8 cellular contexts compared by ENCODE assay signal in genomic region chr19:45693168-45693788, GRCh38. TPM values are rescaled to one million over a fixed set of nuclear protein-coding genes. Genes with fewer than 3 reads are reported as not detected.
DNase-seq lines count a peak whose midpoint lies in the region; ATAC-seq and TF ChIP-seq lines count a peak whose summit lies in the region.

No MANE protein-coding gene starts in this region.

- no peaks in the 10 kb centered on the region for H3K9me3 Mint-ChIP-seq in stimulated activated effector memory CD8-positive, alpha-beta T cell treated with anti-CD3 and anti-CD28 coated beads, Interleukin-12 subunit alpha, Interleukin-12 subunit beta, amount 100 ng/mL, for 72 hours

- peaks cover 30% of the 10 kb centered on the region for H3K4me1 ChIP-seq in BLaER1
- H3K4me1 ChIP-seq in esophagus muscularis mucosa, result peaks cover 7 to 26% (median 20%) of the 10 kb centered on the region in 4 donors

- peak overlapping the region; percentile 90 for H3K4me3 Mint-ChIP-seq in stimulated activated effector memory CD8-positive, alpha-beta T cell treated with anti-CD3 and anti-CD28 coated beads, Interleukin-12 subunit alpha, Interleukin-12 subunit beta, amount 100 ng/mL, for 72 hours

- H3K27ac Mint-ChIP-seq in stimulated activated effector memory CD8-positive, alpha-beta T cell treated with anti-CD3 and anti-CD28 coated beads, Interleukin-12 subunit alpha, Interleukin-12 subunit beta, amount 100 ng/mL, for 72 hours, result peak overlapping the region; percentile 97

- peaks cover 95% of the 10 kb centered on the region for H3K36me3 Mint-ChIP-seq in stimulated activated effector memory CD8-positive, alpha-beta T cell treated with anti-CD3 and anti-CD28 coated beads, Interleukin-12 subunit alpha, Interleukin-12 subunit beta, amount 100 ng/mL, for 72 hours

- H3K9ac ChIP-seq in BLaER1, result peak overlapping the region; percentile 82

- H3K36me3 ChIP-seq in BLaER1, result peaks cover 48% of the 10 kb centered on the region
- H3K36me3 ChIP-seq in esophagus muscularis mucosa, result peaks cover under 1 to 29% (median 15%) of the 10 kb centered on the region in 4 donors

- H3K27ac ChIP-seq in BLaER1 (peak overlapping the region; percentile 84), esophagus muscularis mucosa (replicated peaks in 1 of 4) (peak overlapping the region; percentile 86 to 96 (median 92))

- no peaks in the 10 kb centered on the region for H3K9me3 ChIP-seq in BLaER1
- no peaks in the 10 kb centered on the region for H3K9me3 ChIP-seq in esophagus muscularis mucosa

- ATAC-seq in stimulated activated effector memory CD8-positive, alpha-beta T cell treated with anti-CD3 and anti-CD28 coated beads, Interleukin-12 subunit alpha, Interleukin-12 subunit beta, amount 100 ng/mL, for 72 hours, result no peak
- no peak for ATAC-seq in HG02678 (IDR thresholded peaks at IDR 0.05; ENCODE audit: unreplicated experiment)

- intact Hi-C loops in esophagus muscularis mucosa (cut with DNase I), result loop anchor here (2.0 kb wide), 1 partner anchor 74 kb away; no protein-coding TSS in a partner anchor

- DNase-seq in HK-2 (ENCODE audit: unreplicated experiment) (peak; percentile 82), NOMO-1 (lab: John Stamatoyannopoulos, UW; ENCODE audit: unreplicated experiment in 2 of 2) (peak; percentile 30 to 33), activated T-cell treated with anti-CD3 and anti-CD28 coated beads for 48 hours (ENCODE audit: low read depth) (peak; percentile 74), esophagus muscularis mucosa (ENCODE audit: extremely low spot score) (peak; percentile 96), myocyte (ENCODE audit: low read depth) (peak; percentile 80)
- DNase-seq in stimulated activated effector memory CD8-positive, alpha-beta T cell treated with anti-CD3 and anti-CD28 coated beads, Interleukin-12 subunit alpha, Interleukin-12 subunit beta, amount 100 ng/mL, for 72 hours (ENCODE audit: low spot score in 2 of 2), result peak; percentile 77 to 89

- H3K27me3 ChIP-seq in BLaER1 (no peaks in the 10 kb centered on the region), esophagus muscularis mucosa (no peaks in the 10 kb centered on the region)

- H3K4me2 ChIP-seq in BLaER1, result peak overlapping the region; percentile 84

- TF ChIP-seq CTCF in esophagus muscularis mucosa (IDR thresholded peaks at IDR 0.05), result peak; percentile 86 to 91 (median 89)

- peaks cover 38% of the 10 kb centered on the region for H3K4me1 Mint-ChIP-seq in stimulated activated effector memory CD8-positive, alpha-beta T cell treated with anti-CD3 and anti-CD28 coated beads, Interleukin-12 subunit alpha, Interleukin-12 subunit beta, amount 100 ng/mL, for 72 hours

- H3K4me3 ChIP-seq in BLaER1 (peak overlapping the region; percentile 89), esophagus muscularis mucosa (peak overlapping the region; percentile 65 to 78 (median 73))

- no peak for TF ChIP-seq EP300 in esophagus muscularis mucosa (IDR thresholded peaks at IDR 0.05)

- peaks cover 31% of the 10 kb centered on the region for H4K20me1 ChIP-seq in BLaER1

- WGBS in esophagus muscularis mucosa, result under 1% methylated on average over 17 of the region's 20 CpGs

- no peak for TF ChIP-seq POLR2A in esophagus muscularis mucosa (IDR thresholded peaks at IDR 0.05; ENCODE audit: low read depth)

RNA-seq across cellular contexts. Expression of gene QPCTL, which starts 0.8 kb away (rescaled TPM):
- 1 to 10 TPM; 4.6 to 6.8 (median 6.0) TPM for total RNA-seq in esophagus muscularis mucosa
- 11.2 and 16.6 TPM in 2 replicates for total RNA-seq in myocyte
- 14.2 TPM for polyA plus RNA-seq in myocyte (2012)

RNA-seq across cellular contexts. Expression of gene SNRPD2, which starts 1.5 kb away (rescaled TPM):
- total RNA-seq in esophagus muscularis mucosa (100 to 1,000 TPM; 107 to 167 (median 139) TPM), myocyte (132 and 143 TPM in 2 replicates)
- 436 TPM for polyA plus RNA-seq in myocyte (2012)

RNA-seq across cellular contexts. Expression of gene GIPR, which starts 25.3 kb away (rescaled TPM):
- total RNA-seq in esophagus muscularis mucosa (not detected), myocyte (0.37 TPM in 1 of 2 replicates, not detected in the other)
- polyA plus RNA-seq in myocyte (2012), result 0.33 TPM

RNA-seq across cellular contexts. Expression of gene FBXO46, which starts 37.4 kb away (rescaled TPM):
- total RNA-seq in esophagus muscularis mucosa (10 to 100 TPM in 3 of 4 donors, 1 to 10 TPM in 1; 8.6 to 27.7 (median 18.2) TPM), myocyte (9.0 TPM in 2 replicates)
- polyA plus RNA-seq in myocyte (2012), result 6.8 TPM

RNA-seq across cellular contexts. Expression of gene MEIOSIN, which starts 40.0 kb away (rescaled TPM):
- total RNA-seq in esophagus muscularis mucosa (not detected), myocyte (not detected in 2 replicates)
- not detected for polyA plus RNA-seq in myocyte (2012)

Comparison
In these comparisons a context has a peak if more than half of its experiments do, and no peak if none do; other contexts are left out.
1. DNase-seq: peak in every context shown above with its lines; median percentile 96 in esophagus muscularis mucosa; 83 in stimulated activated effector memory CD8-positive, alpha-beta T cell treated with anti-CD3 and anti-CD28 coated beads, Interleukin-12 subunit alpha, Interleukin-12 subunit beta, amount 100 ng/mL, for 72 hours; 82 in HK-2; 80 in myocyte; 74 in activated T-cell treated with anti-CD3 and anti-CD28 coated beads for 48 hours; 32 in NOMO-1.